ENCODE assay signal across 8 cellular contexts in the genomic region with DNA sequence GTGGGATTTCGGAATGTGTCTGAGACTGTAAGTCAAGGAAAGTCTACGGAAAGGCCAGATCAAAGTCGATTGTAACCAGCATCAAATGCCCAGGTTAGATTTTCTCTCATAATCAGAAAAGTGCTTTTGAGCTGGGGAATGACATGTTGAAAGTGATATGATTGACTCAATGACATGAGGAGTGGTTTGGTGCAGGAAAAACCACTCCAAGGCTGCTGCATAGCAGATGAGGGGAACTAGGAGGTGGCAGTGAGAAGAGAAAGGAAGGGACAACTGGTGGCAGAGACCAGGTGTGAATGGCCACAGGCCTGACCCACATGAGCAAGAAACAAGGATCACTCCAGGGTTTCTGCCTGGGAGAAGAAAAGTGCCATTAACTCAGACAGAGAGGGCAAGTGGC. TPM values are rescaled to one million over a fixed set of nuclear protein-coding genes. Genes with fewer than 3 reads are reported as not detected.
DNase-seq lines count a peak whose midpoint lies in the region; ATAC-seq, FAIRE-seq and TF ChIP-seq lines count a peak whose summit lies in the region.

No MANE protein-coding gene starts in this region.

- H3K27ac ChIP-seq in muscle layer of duodenum (ENCODE audit: low read length): peak overlapping the region; percentile 91

- H3K4me3 ChIP-seq in AG04449 (ENCODE audit: low read depth, low read length) (peak overlapping the region; percentile 97), choroid plexus epithelial cell (ENCODE audit: low read depth, low read length) (peak overlapping the region; percentile 97), muscle layer of duodenum (ENCODE audit: low read depth in 1 of 2, low read length in 2 of 2) (peak overlapping the region; percentile 96 to 98)
- peak overlapping the region; percentile 91 for H3K4me3 ChIP-seq in Jurkat, Clone E6-1 (ENCODE audit: low read length)

- H3K4me1 ChIP-seq in muscle layer of duodenum (ENCODE audit: control insufficient read depth in 1 of 2, insufficient read depth in 2 of 2, low read length in 2 of 2): peaks cover 5 to 23% of the 10 kb centered on the region in 2 donors

- DNase-seq in AG04449 (ENCODE audit: low read depth, low spot score): no peak
- no peak for DNase-seq in Jurkat, Clone E6-1 (ENCODE audit: low read depth, low spot score)
- no peak for DNase-seq in choroid plexus epithelial cell (ENCODE audit: low read depth)
- DNase-seq in NCI-H2171 (lab: John Stamatoyannopoulos, UW): no peak
- no peak for DNase-seq in ureter (ENCODE audit: low spot score)
- no peak for DNase-seq in frontal cortex (ENCODE audit: low spot score in 2 of 2)

- TF ChIP-seq CTCF in AG04449 (IDR thresholded peaks at IDR 0.05; ENCODE audit: insufficient read depth, low read length, missing control alignments) (no peak), choroid plexus epithelial cell (conservative IDR thresholded peaks at IDR 0.05; ENCODE audit: low read depth, low read length) (no peak)

- H3K36me3 ChIP-seq in muscle layer of duodenum (ENCODE audit: control insufficient read depth in 1 of 2, insufficient read depth in 2 of 2, low read length in 2 of 2): peaks cover 0 to 7% of the 10 kb centered on the region in 2 donors

- CTCF ChIA-PET in AG04449 (lab: Yijun Ruan, JAX): interaction anchor here (1.2 to 2.1 kb wide), 2 partner anchors 12 to 187 kb away, joined by 4 to 7 read pairs; no protein-coding TSS in a partner anchor

- H3K27me3 ChIP-seq in muscle layer of duodenum (ENCODE audit: low read depth, low read length): no peaks in the 10 kb centered on the region

- FAIRE-seq in frontal cortex (lab: Jason Lieb, UNC): no peak

- POLR2A ChIA-PET in AG04449 (lab: Yijun Ruan, JAX): interaction anchor here (1.0 kb wide), 1 partner anchor 12 kb away, joined by 3 read pairs; no protein-coding TSS in a partner anchor

- H3K9me3 ChIP-seq in muscle layer of duodenum (ENCODE audit: control insufficient read depth in 1 of 2, low read length in 2 of 2): no peaks in the 10 kb centered on the region

- ATAC-seq in HG03039 (IDR thresholded peaks at IDR 0.05; ENCODE audit: unreplicated experiment): no peak

RNA-seq across cellular contexts. Expression of gene SLC35F6, which starts 0.8 kb away (rescaled TPM):
- 5.1 TPM for polyA plus RNA-seq in Jurkat, Clone E6-1 (2012; ENCODE audit: insufficient read depth, insufficient read length)
- 40.9 TPM for total RNA-seq in ureter
- total RNA-seq in frontal cortex: 17.5 TPM

RNA-seq across cellular contexts. Expression of gene CENPA, which starts 20.9 kb away (rescaled TPM):
- polyA plus RNA-seq in Jurkat, Clone E6-1 (2012; ENCODE audit: insufficient read depth, insufficient read length): 58.7 TPM
- 0.26 TPM for total RNA-seq in ureter
- total RNA-seq in frontal cortex: 1.2 TPM
